In genomic region chr5:37582202-37582601, GRCh38 we compare ENCODE assay signal across 7 cellular contexts.
"Had no signal": no experiment of that assay in that cellular context is flagged by ENCODE, and none has a peak within 500 bp of the region (broad histone marks: within the 10 kb centered on the region; RNA-seq: fewer than 3 reads in every experiment).

No MANE protein-coding gene starts in this region.

- DNase-seq: H9, HCEC 1CT, Karpas-422, KBM-7 had no signal

- H3K9ac ChIP-seq: KMS-11 had no signal

- ATAC-seq: GM23338 had no signal

- H3K27ac ChIP-seq: KMS-11 had no signal

- FAIRE-seq: H1 had no signal

- H3K4me2 ChIP-seq: GM23338, KMS-11 had no signal

- H3K4me3 ChIP-seq: GM23338 had no signal

- H2AFZ ChIP-seq: GM23338 had no signal
